ENCODE assay signal across 2 cellular contexts in the genomic region with DNA sequence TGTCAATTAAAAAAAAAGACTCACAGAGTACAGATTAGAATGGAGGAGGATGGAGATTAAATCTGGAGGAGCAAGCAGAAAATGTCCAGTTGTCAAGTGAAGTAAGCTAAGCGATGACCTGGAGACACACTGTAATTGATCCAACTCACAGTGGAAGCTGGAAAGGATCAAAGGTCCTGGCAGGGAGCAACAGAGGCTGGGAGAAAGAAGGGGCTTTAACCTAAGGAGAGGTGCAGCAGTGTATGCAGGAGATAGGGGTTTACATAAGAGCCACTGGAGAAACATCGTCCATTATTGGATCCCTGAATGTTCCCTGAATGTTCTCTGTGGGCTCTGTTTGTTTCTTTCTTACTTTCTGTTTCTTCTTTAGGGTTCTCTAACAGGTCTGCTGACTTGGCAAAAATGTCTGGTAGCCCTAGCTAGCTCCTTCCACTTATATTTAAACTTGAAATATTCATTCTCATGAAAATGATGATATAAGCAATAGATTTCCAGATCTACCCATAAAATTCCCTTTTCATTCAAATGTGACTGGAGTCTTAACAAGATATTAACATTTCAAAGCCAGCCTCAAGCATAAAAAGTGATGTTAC.
TF ChIP-seq lines count a peak whose summit lies in the region.

No MANE protein-coding gene starts in this region.

TF ChIP-seq in GM23338, 12 proteins besides CTCF, POLR2A, EP300 and RAD21:
- TF ChIP-seq, protein P1, sequence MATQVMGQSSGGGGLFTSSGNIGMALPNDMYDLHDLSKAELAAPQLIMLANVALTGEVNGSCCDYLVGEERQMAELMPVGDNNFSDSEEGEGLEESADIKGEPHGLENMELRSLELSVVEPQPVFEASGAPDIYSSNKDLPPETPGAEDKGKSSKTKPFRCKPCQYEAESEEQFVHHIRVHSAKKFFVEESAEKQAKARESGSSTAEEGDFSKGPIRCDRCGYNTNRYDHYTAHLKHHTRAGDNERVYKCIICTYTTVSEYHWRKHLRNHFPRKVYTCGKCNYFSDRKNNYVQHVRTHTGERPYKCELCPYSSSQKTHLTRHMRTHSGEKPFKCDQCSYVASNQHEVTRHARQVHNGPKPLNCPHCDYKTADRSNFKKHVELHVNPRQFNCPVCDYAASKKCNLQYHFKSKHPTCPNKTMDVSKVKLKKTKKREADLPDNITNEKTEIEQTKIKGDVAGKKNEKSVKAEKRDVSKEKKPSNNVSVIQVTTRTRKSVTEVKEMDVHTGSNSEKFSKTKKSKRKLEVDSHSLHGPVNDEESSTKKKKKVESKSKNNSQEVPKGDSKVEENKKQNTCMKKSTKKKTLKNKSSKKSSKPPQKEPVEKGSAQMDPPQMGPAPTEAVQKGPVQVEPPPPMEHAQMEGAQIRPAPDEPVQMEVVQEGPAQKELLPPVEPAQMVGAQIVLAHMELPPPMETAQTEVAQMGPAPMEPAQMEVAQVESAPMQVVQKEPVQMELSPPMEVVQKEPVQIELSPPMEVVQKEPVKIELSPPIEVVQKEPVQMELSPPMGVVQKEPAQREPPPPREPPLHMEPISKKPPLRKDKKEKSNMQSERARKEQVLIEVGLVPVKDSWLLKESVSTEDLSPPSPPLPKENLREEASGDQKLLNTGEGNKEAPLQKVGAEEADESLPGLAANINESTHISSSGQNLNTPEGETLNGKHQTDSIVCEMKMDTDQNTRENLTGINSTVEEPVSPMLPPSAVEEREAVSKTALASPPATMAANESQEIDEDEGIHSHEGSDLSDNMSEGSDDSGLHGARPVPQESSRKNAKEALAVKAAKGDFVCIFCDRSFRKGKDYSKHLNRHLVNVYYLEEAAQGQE (IDR thresholded peaks at IDR 0.05; ENCODE audit: unreplicated experiment), result no peak
- TF ChIP-seq, protein P2, sequence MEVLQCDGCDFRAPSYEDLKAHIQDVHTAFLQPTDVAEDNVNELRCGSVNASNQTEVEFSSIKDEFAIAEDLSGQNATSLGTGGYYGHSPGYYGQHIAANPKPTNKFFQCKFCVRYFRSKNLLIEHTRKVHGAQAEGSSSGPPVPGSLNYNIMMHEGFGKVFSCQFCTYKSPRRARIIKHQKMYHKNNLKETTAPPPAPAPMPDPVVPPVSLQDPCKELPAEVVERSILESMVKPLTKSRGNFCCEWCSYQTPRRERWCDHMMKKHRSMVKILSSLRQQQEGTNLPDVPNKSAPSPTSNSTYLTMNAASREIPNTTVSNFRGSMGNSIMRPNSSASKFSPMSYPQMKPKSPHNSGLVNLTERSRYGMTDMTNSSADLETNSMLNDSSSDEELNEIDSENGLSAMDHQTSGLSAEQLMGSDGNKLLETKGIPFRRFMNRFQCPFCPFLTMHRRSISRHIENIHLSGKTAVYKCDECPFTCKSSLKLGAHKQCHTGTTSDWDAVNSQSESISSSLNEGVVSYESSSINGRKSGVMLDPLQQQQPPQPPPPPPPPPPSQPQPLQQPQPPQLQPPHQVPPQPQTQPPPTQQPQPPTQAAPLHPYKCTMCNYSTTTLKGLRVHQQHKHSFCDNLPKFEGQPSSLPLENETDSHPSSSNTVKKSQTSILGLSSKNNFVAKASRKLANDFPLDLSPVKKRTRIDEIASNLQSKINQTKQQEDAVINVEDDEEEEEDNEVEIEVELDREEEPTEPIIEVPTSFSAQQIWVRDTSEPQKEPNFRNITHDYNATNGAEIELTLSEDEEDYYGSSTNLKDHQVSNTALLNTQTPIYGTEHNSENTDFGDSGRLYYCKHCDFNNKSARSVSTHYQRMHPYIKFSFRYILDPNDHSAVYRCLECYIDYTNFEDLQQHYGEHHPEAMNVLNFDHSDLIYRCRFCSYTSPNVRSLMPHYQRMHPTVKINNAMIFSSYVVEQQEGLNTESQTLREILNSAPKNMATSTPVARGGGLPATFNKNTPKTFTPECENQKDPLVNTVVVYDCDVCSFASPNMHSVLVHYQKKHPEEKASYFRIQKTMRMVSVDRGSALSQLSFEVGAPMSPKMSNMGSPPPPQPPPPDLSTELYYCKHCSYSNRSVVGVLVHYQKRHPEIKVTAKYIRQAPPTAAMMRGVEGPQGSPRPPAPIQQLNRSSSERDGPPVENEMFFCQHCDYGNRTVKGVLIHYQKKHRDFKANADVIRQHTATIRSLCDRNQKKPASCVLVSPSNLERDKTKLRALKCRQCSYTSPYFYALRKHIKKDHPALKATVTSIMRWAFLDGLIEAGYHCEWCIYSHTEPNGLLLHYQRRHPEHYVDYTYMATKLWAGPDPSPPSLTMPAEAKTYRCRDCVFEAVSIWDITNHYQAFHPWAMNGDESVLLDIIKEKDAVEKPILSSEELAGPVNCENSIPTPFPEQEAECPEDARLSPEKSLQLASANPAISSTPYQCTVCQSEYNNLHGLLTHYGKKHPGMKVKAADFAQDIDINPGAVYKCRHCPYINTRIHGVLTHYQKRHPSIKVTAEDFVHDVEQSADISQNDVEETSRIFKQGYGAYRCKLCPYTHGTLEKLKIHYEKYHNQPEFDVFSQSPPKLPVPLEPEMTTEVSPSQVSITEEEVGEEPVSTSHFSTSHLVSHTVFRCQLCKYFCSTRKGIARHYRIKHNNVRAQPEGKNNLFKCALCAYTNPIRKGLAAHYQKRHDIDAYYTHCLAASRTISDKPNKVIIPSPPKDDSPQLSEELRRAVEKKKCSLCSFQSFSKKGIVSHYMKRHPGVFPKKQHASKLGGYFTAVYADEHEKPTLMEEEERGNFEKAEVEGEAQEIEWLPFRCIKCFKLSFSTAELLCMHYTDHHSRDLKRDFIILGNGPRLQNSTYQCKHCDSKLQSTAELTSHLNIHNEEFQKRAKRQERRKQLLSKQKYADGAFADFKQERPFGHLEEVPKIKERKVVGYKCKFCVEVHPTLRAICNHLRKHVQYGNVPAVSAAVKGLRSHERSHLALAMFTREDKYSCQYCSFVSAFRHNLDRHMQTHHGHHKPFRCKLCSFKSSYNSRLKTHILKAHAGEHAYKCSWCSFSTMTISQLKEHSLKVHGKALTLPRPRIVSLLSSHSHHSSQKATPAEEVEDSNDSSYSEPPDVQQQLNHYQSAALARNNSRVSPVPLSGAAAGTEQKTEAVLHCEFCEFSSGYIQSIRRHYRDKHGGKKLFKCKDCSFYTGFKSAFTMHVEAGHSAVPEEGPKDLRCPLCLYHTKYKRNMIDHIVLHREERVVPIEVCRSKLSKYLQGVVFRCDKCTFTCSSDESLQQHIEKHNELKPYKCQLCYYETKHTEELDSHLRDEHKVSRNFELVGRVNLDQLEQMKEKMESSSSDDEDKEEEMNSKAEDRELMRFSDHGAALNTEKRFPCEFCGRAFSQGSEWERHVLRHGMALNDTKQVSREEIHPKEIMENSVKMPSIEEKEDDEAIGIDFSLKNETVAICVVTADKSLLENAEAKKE (CRISPR knock-in tag; IDR thresholded peaks at IDR 0.05), result no peak
- TF ChIP-seq STAT1 (IDR thresholded peaks at IDR 0.05; ENCODE audit: unreplicated experiment) (no peak), ZNF331 (CRISPR knock-in tag; IDR thresholded peaks at IDR 0.05; ENCODE audit: low read depth) (no peak), NANOG (IDR thresholded peaks at IDR 0.05; ENCODE audit: borderline replicate concordance) (no peak)

TF ChIP-seq in H1, 55 proteins besides CTCF, POLR2A, EP300 and RAD21:
- TF ChIP-seq TEAD4 (IDR thresholded peaks at IDR 0.05; ENCODE audit: low read depth, low read length), result no peak
- peak; percentile 88 for TF ChIP-seq MAFK (IDR thresholded peaks at IDR 0.05; ENCODE audit: low read depth, low read length)
